Comparison of ENCODE assay signal across 21 cellular contexts in the genomic region with DNA sequence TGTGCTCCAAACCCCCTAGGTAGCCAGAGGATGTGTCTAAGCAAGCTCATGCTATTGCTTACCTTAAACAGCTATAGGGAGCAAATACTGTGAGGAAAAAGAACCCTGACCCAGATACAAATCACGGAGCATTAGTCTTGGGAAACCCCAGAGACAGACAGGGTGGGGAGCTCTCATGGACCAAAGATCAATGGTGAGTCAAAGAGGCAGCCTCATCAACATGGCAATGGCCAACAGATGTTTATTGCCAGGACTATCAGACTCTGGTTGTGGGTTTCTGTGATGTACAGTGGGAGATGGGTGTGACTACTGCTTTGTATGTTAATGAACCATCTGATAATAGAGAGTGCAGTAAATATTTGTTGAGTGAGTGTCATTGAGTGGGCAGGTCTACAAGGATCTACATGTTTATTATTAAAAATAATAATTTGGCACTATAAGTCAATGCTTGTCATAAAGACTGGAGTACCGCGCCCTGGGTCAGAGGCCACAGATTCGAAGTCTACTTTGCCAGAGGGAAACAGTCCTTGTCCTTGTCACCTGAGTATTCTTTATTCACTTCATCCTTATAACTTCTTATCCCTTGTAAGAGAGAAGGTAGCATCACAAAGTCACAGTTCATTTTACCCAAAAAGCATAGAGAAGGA. TPM values are rescaled to one million over a fixed set of nuclear protein-coding genes. Genes with fewer than 3 reads are reported as not detected.
A peak's percentile ranks its signal among the peaks of the same experiment; 100 is the strongest.
DNase-seq lines count a peak whose midpoint lies in the region; ATAC-seq and TF ChIP-seq lines count a peak whose summit lies in the region.
"Had no signal": no experiment of that assay in that cellular context is flagged by ENCODE, and none has a peak within 500 bp of the region (broad histone marks: within the 10 kb centered on the region; RNA-seq: fewer than 3 reads in every experiment).

No MANE protein-coding gene starts in this region.

- ATAC-seq in left cardiac atrium (no peak), HG02678 (IDR thresholded peaks at IDR 0.05; ENCODE audit: unreplicated experiment) (no peak)
- ATAC-seq: activated T-cell treated with anti-CD3 and anti-CD28 coated beads, Interleukin-2, amount 50 U/mL, for 72 hours had no signal

- no peaks in the 10 kb centered on the region for H3K27me3 Mint-ChIP-seq in mesothelial cell of epicardium (ENCODE audit: low read depth)
- H3K27me3 Mint-ChIP-seq: activated naive CD4-positive, alpha-beta T cell treated with anti-CD3 and anti-CD28 coated beads, Interleukin-2, amount 10 ng/mL, durations not matched to agents 7 days and 5 days; central memory CD8-positive, alpha-beta T cell had no signal

- TF ChIP-seq CTCF in choroid plexus epithelial cell (conservative IDR thresholded peaks at IDR 0.05; ENCODE audit: low read depth, low read length) (no peak), mesothelial cell of epicardium (IDR thresholded peaks at IDR 0.05; ENCODE audit: unreplicated experiment) (no peak)

- no peak overlapping the region for H3K4me3 ChIP-seq in choroid plexus epithelial cell (ENCODE audit: low read depth, low read length)
- H3K4me3 ChIP-seq: BLaER1 treated with 17β-estradiol and CSF1 and Interleukin-3, amounts not matched to agents 10 nM and 100 nM; uterus had no signal

- H3K4me3 Mint-ChIP-seq in mesothelial cell of epicardium = no peak overlapping the region
- H3K4me3 Mint-ChIP-seq: activated naive CD4-positive, alpha-beta T cell treated with anti-CD3 and anti-CD28 coated beads, Interleukin-2, amount 10 ng/mL, durations not matched to agents 7 days and 5 days; activated T-cell treated with anti-CD3 and anti-CD28 coated beads, Interleukin-2, amount 50 U/mL, for 72 hours; central memory CD8-positive, alpha-beta T cell had no signal

- peaks cover 36% of the 10 kb centered on the region for H3K4me1 Mint-ChIP-seq in mesothelial cell of epicardium
- H3K4me1 Mint-ChIP-seq: activated naive CD4-positive, alpha-beta T cell treated with anti-CD3 and anti-CD28 coated beads, Interleukin-2, amount 10 ng/mL, durations not matched to agents 7 days and 5 days; central memory CD8-positive, alpha-beta T cell had no signal

- H3K9me3 Mint-ChIP-seq in mesothelial cell of epicardium = peaks cover 6% of the 10 kb centered on the region
- H3K9me3 Mint-ChIP-seq: activated naive CD4-positive, alpha-beta T cell treated with anti-CD3 and anti-CD28 coated beads, Interleukin-2, amount 10 ng/mL, durations not matched to agents 7 days and 5 days; activated T-cell treated with anti-CD3 and anti-CD28 coated beads, Interleukin-2, amount 50 U/mL, for 72 hours; central memory CD8-positive, alpha-beta T cell had no signal

- H3K27ac Mint-ChIP-seq in mesothelial cell of epicardium = peak overlapping the region; percentile 84
- H3K27ac Mint-ChIP-seq: activated naive CD4-positive, alpha-beta T cell treated with anti-CD3 and anti-CD28 coated beads, Interleukin-2, amount 10 ng/mL, durations not matched to agents 7 days and 5 days; activated T-cell treated with anti-CD3 and anti-CD28 coated beads, Interleukin-2, amount 50 U/mL, for 72 hours had no signal

- intact Hi-C loops in left cardiac atrium (cut with DNase I) = no loop called here

- H3K36me3 Mint-ChIP-seq in mesothelial cell of epicardium = peaks cover 2% of the 10 kb centered on the region
- H3K36me3 Mint-ChIP-seq: activated naive CD4-positive, alpha-beta T cell treated with anti-CD3 and anti-CD28 coated beads, Interleukin-2, amount 10 ng/mL, durations not matched to agents 7 days and 5 days had no signal

- DNase-seq in Daoy (ENCODE audit: low read depth) = peak; percentile 35
- DNase-seq in NCI-H69 (lab: John Stamatoyannopoulos, UW) = peak; percentile 37
- peak; percentile 51 for DNase-seq in choroid plexus epithelial cell (ENCODE audit: low read depth)
- no peak for DNase-seq in mesothelial cell of epicardium (ENCODE audit: low spot score in 2 of 2, unreplicated experiment in 2 of 2)
- DNase-seq in NCI-H748 treated with DMSO at 0.1 percent for 48 hours (lab: John Stamatoyannopoulos, UW) = no peak
- no peak for DNase-seq in left cardiac atrium
- DNase-seq in midbrain (lab: John Stamatoyannopoulos, UW) = no peak
- DNase-seq: ACHN; activated naive CD4-positive, alpha-beta T cell treated with anti-CD3 and anti-CD28 coated beads, Interleukin-2, amount 10 ng/mL, durations not matched to agents 7 days and 5 days; activated T-cell treated with anti-CD3 and anti-CD28 coated beads, Interleukin-2, amount 50 U/mL, for 72 hours; KBM-7; NCI-H1694; NCI-H2171 treated with DMSO at 0.1 percent for 48 hours; NCI-H526; SHP77 treated with DMSO at 0.1 percent for 48 hours; stimulated activated CD4-positive, alpha-beta T cell treated with anti-CD3 and anti-CD28 coated beads, Interleukin-1b, Interleukin-23, amount 100 ng/mL, for 48 hours; T-helper 1 cell; uterus had no signal

RNA-seq across cellular contexts. Expression of gene RAI14, which starts 56.5 kb away (rescaled TPM):
- total RNA-seq in Daoy (2014; rRNA removed; shearing (Covaris generic)) = 54.9 and 60.0 TPM in 2 replicates
- total RNA-seq in mesothelial cell of epicardium (117 to 134 TPM (median 120 TPM) in 3 replicates), left cardiac atrium (10 to 100 TPM; 14.2 to 26.3 TPM)

Comparison
In these comparisons a context has a peak if more than half of its experiments do, and no peak if none do; other contexts are left out.
1. DNase-seq: peak in Daoy (single experiment), NCI-H69 (single experiment) and choroid plexus epithelial cell (single experiment); none in mesothelial cell of epicardium (0 of 2), NCI-H748 treated with DMSO at 0.1 percent for 48 hours (single experiment), left cardiac atrium (single experiment) and midbrain (single experiment).